ENCODE assay signal across 16 cellular contexts in genomic region chr2:99975386-99975785, GRCh38.
DNase-seq lines count a peak whose midpoint lies in the region; ATAC-seq and TF ChIP-seq lines count a peak whose summit lies in the region.
"Had no signal": no experiment of that assay in that cellular context is flagged by ENCODE, and none has a peak within 500 bp of the region (broad histone marks: within the 10 kb centered on the region; RNA-seq: fewer than 3 reads in every experiment).

No MANE protein-coding gene starts in this region.

- POLR2A ChIA-PET in activated CD8-positive, alpha-beta T cell treated with anti-CD3 and anti-CD28 coated beads for 36 hours (lab: Charles Lee) = no interaction called here
- POLR2A ChIA-PET in activated CD8-positive, alpha-beta T cell treated with anti-CD3 and anti-CD28 coated beads, Interleukin-2, amount 10 ng/mL, durations not matched to agents 7 days and 5 days (lab: Charles Lee) = no interaction called here

- no peak for ATAC-seq in activated CD8-positive, alpha-beta T cell treated with anti-CD3 and anti-CD28 coated beads for 36 hours
- ATAC-seq in activated CD8-positive, alpha-beta T cell treated with anti-CD3 and anti-CD28 coated beads, Interleukin-2, amount 10 ng/mL, durations not matched to agents 7 days and 5 days = no peak
- ATAC-seq in SK-N-SH treated with all-trans-retinoic acid at 6 μM for 48 hours = peak; percentile 54
- ATAC-seq in GM19395 (IDR thresholded peaks at IDR 0.05; ENCODE audit: unreplicated experiment) = no peak
- ATAC-seq: A549; natural killer cell treated with Interleukin-12 subunit alpha and Interleukin-12 subunit beta and Interleukin-15 and Interleukin-18, amount 100 ng/mL, for 72 hours had no signal

- no peak overlapping the region for H3K4me3 Mint-ChIP-seq in activated CD8-positive, alpha-beta T cell treated with anti-CD3 and anti-CD28 coated beads for 36 hours
- no peak overlapping the region for H3K4me3 Mint-ChIP-seq in activated CD8-positive, alpha-beta T cell treated with anti-CD3 and anti-CD28 coated beads, Interleukin-2, amount 10 ng/mL, durations not matched to agents 7 days and 5 days
- H3K4me3 Mint-ChIP-seq: natural killer cell treated with Interleukin-12 subunit alpha and Interleukin-12 subunit beta and Interleukin-15 and Interleukin-18, amount 100 ng/mL, for 72 hours had no signal

- H3K4me1 Mint-ChIP-seq in activated CD8-positive, alpha-beta T cell treated with anti-CD3 and anti-CD28 coated beads for 36 hours (ENCODE audit: low read depth) = peaks cover 10% of the 10 kb centered on the region
- H3K4me1 Mint-ChIP-seq in activated CD8-positive, alpha-beta T cell treated with anti-CD3 and anti-CD28 coated beads, Interleukin-2, amount 10 ng/mL, durations not matched to agents 7 days and 5 days (ENCODE audit: low read depth) = no peaks in the 10 kb centered on the region

- peak overlapping the region; percentile 11 for H3K27ac Mint-ChIP-seq in activated CD8-positive, alpha-beta T cell treated with anti-CD3 and anti-CD28 coated beads for 36 hours
- no peak overlapping the region for H3K27ac Mint-ChIP-seq in activated CD8-positive, alpha-beta T cell treated with anti-CD3 and anti-CD28 coated beads, Interleukin-2, amount 10 ng/mL, durations not matched to agents 7 days and 5 days
- H3K27ac Mint-ChIP-seq: natural killer cell treated with Interleukin-12 subunit alpha and Interleukin-12 subunit beta and Interleukin-15 and Interleukin-18, amount 100 ng/mL, for 72 hours had no signal

- no peaks in the 10 kb centered on the region for H3K27me3 Mint-ChIP-seq in activated CD8-positive, alpha-beta T cell treated with anti-CD3 and anti-CD28 coated beads for 36 hours
- H3K27me3 Mint-ChIP-seq in activated CD8-positive, alpha-beta T cell treated with anti-CD3 and anti-CD28 coated beads, Interleukin-2, amount 10 ng/mL, durations not matched to agents 7 days and 5 days (ENCODE audit: low read depth) = no peaks in the 10 kb centered on the region

- DNase-seq in activated CD8-positive, alpha-beta T cell treated with anti-CD3 and anti-CD28 coated beads for 36 hours = no peak
- no peak for DNase-seq in activated CD8-positive, alpha-beta T cell treated with anti-CD3 and anti-CD28 coated beads, Interleukin-2, amount 10 ng/mL, durations not matched to agents 7 days and 5 days
- peak; percentile 69 for DNase-seq in fibroblast of peridontal ligament (ENCODE audit: extremely low read depth)
- DNase-seq in stromal cell of bone marrow (ENCODE audit: low read depth) = peak; percentile 62
- DNase-seq in NCI-H1436 treated with DMSO at 0.1 percent for 48 hours (lab: John Stamatoyannopoulos, UW) = no peak
- DNase-seq in SKM-1 (lab: John Stamatoyannopoulos, UW; ENCODE audit: unreplicated experiment) = no peak
- DNase-seq: adrenal gland; effector memory CD4-positive, alpha-beta T cell; left ventricle myocardium inferior; NCI-H1436; NCI-H82; tibial artery had no signal

- no peaks in the 10 kb centered on the region for H3K9me3 Mint-ChIP-seq in activated CD8-positive, alpha-beta T cell treated with anti-CD3 and anti-CD28 coated beads for 36 hours
- H3K9me3 Mint-ChIP-seq in activated CD8-positive, alpha-beta T cell treated with anti-CD3 and anti-CD28 coated beads, Interleukin-2, amount 10 ng/mL, durations not matched to agents 7 days and 5 days (ENCODE audit: insufficient read depth) = no peaks in the 10 kb centered on the region
- H3K9me3 Mint-ChIP-seq: natural killer cell treated with Interleukin-12 subunit alpha and Interleukin-12 subunit beta and Interleukin-15 and Interleukin-18, amount 100 ng/mL, for 72 hours had no signal

- intact Hi-C loops in activated CD8-positive, alpha-beta T cell treated with anti-CD3 and anti-CD28 coated beads for 36 hours (cut with micrococcal nuclease) = no loop called here

- TF ChIP-seq CTCF in activated CD8-positive, alpha-beta T cell treated with anti-CD3 and anti-CD28 coated beads for 36 hours (IDR thresholded peaks at IDR 0.05) = no peak

- H3K36me3 Mint-ChIP-seq in activated CD8-positive, alpha-beta T cell treated with anti-CD3 and anti-CD28 coated beads for 36 hours (ENCODE audit: low read depth) = no peaks in the 10 kb centered on the region
- H3K36me3 Mint-ChIP-seq in activated CD8-positive, alpha-beta T cell treated with anti-CD3 and anti-CD28 coated beads, Interleukin-2, amount 10 ng/mL, durations not matched to agents 7 days and 5 days (ENCODE audit: low read depth) = no peaks in the 10 kb centered on the region
- H3K36me3 Mint-ChIP-seq: natural killer cell treated with Interleukin-12 subunit alpha and Interleukin-12 subunit beta and Interleukin-15 and Interleukin-18, amount 100 ng/mL, for 72 hours had no signal

- CTCF ChIA-PET in activated CD8-positive, alpha-beta T cell treated with anti-CD3 and anti-CD28 coated beads for 36 hours (lab: Charles Lee) = no interaction called here
- CTCF ChIA-PET in activated CD8-positive, alpha-beta T cell treated with anti-CD3 and anti-CD28 coated beads, Interleukin-2, amount 10 ng/mL, durations not matched to agents 7 days and 5 days (lab: Charles Lee) = no interaction called here

TF ChIP-seq in SK-N-SH treated with all-trans-retinoic acid at 6 μM for 48 hours, 23 proteins besides CTCF, POLR2A, EP300 and RAD21:
- TF ChIP-seq GLIS3 (CRISPR knock-in tag; IDR thresholded peaks at IDR 0.05) (no peak), BACH2 (CRISPR knock-in tag; IDR thresholded peaks at IDR 0.05; ENCODE audit: borderline replicate concordance) (no peak), ZNF565 (CRISPR knock-in tag; conservative IDR thresholded peaks at IDR 0.05; ENCODE audit: low read depth) (no peak), RARB (CRISPR knock-in tag; IDR thresholded peaks at IDR 0.05) (no peak), CSRNP3 (CRISPR knock-in tag; IDR thresholded peaks at IDR 0.05) (no peak)

Comparison
In these comparisons a context has a peak if more than half of its experiments do, and no peak if none do; other contexts are left out.
1. DNase-seq: peak in fibroblast of peridontal ligament (single experiment) and stromal cell of bone marrow (single experiment); none in activated CD8-positive, alpha-beta T cell treated with anti-CD3 and anti-CD28 coated beads for 36 hours (single experiment), activated CD8-positive, alpha-beta T cell treated with anti-CD3 and anti-CD28 coated beads, Interleukin-2, amount 10 ng/mL, durations not matched to agents 7 days and 5 days (single experiment), NCI-H1436 treated with DMSO at 0.1 percent for 48 hours (single experiment) and SKM-1 (single experiment).